In the genomic region with DNA sequence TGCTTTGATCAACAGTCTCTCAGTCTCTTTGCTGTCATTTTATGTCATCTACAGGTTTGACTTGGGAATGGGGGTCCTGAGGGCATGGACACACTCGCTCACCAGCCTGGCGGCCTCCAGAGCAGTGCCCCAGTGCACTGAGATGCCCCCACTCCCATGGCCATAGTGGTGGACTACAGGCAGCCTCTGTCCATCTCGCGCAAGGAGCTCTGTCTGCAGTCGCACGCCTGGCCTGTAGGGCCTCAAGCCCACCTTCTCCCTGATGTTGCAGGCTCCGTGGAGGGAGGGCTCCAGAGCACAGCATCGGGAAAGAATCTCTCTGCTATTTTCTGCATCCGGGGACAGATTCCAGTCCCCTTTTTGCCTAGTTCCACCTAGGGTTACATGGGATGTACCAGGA, we compare ENCODE assay signal across 26 cellular contexts. TPM values are rescaled to one million over a fixed set of nuclear protein-coding genes. Genes with fewer than 3 reads are reported as not detected.
DNase-seq lines count a peak whose midpoint lies in the region; ATAC-seq, FAIRE-seq and TF ChIP-seq lines count a peak whose summit lies in the region.
"Had no signal": no experiment of that assay in that cellular context is flagged by ENCODE, and none has a peak within 500 bp of the region (broad histone marks: within the 10 kb centered on the region; RNA-seq: fewer than 3 reads in every experiment).

No MANE protein-coding gene starts in this region.

- H3K36me3 ChIP-seq in brain microvascular endothelial cell (replicated peaks) (no peaks in the 10 kb centered on the region), mesendoderm (ENCODE audit: control insufficient read depth, insufficient read depth, low read length) (no peaks in the 10 kb centered on the region), hepatocyte (replicated peaks; ENCODE audit: insufficient read depth, low read depth) (no peaks in the 10 kb centered on the region)
- H3K36me3 ChIP-seq: SJSA1 had no signal

- CTCF ChIA-PET in A549 (lab: Yijun Ruan, JAX): interaction anchor here (1.5 to 6.5 kb wide), 5 partner anchors 10 to 688 kb away, joined by 5 to 33 read pairs (median 22); partner anchors contain the start of genes CDC40 and WASF1
- CTCF ChIA-PET in HEK293T (lab: Yijun Ruan, JAX): interaction anchor here (0.6 to 2.3 kb wide), 2 partner anchors 353 to 685 kb away, joined by 3 to 13 read pairs; no protein-coding TSS in a partner anchor

- H3K4me2 ChIP-seq in A549 (no peak overlapping the region), mesendoderm (ENCODE audit: low read length) (no peak overlapping the region), hepatocyte (no peak overlapping the region)

- H4K20me1 ChIP-seq in hepatocyte (ENCODE audit: insufficient read depth, poor library complexity, severe bottlenecking): no peaks in the 10 kb centered on the region

- H3K4me1 ChIP-seq in A549 (no peaks in the 10 kb centered on the region), mesendoderm (ENCODE audit: control insufficient read depth, low read depth, low read length) (no peaks in the 10 kb centered on the region), hepatocyte (ENCODE audit: insufficient read depth) (peaks cover 6% of the 10 kb centered on the region)

- no peak overlapping the region for H3K56ac ChIP-seq in mesendoderm (ENCODE audit: low read length)

- H3K23ac ChIP-seq in mesendoderm (ENCODE audit: low read length): no peak overlapping the region

- in situ Hi-C loops in brain microvascular endothelial cell (cut with HindIII; ENCODE audit: low pct_ligation_motif_present, low sequenced_read_pairs): no loop called here

- H3K27me3 ChIP-seq in brain microvascular endothelial cell (replicated peaks) (no peaks in the 10 kb centered on the region), mesendoderm (ENCODE audit: insufficient read depth, low read length, poor library complexity) (no peaks in the 10 kb centered on the region), hepatocyte (no peaks in the 10 kb centered on the region)
- H3K27me3 ChIP-seq: SJSA1 had no signal

- no peaks in the 10 kb centered on the region for H3K9me2 ChIP-seq in hepatocyte (replicated peaks; ENCODE audit: insufficient read depth)

- no peak for FAIRE-seq in A549 (lab: Jason Lieb, UNC)
- FAIRE-seq: GM18507 had no signal

- H2BK15ac ChIP-seq in mesendoderm (replicated peaks; ENCODE audit: low read depth): no peak overlapping the region

- no peak for TF ChIP-seq POLR2A in A549 (IDR thresholded peaks at IDR 0.05; ENCODE audit: low read length)

- ATAC-seq in A549 (peak; percentile 48 to 50; a peak in 3 of 6 replicates), GM19395 (IDR thresholded peaks at IDR 0.05; ENCODE audit: unreplicated experiment) (no peak)
- ATAC-seq: Right ventricle myocardium inferior had no signal

- H3K18ac ChIP-seq in mesendoderm (ENCODE audit: low read length): no peak overlapping the region

- WGBS in A549 (ENCODE audit: missing lambda C conversion rate): 39% methylated on average over 4 of the region's 9 CpGs
- WGBS in mesendoderm (ENCODE audit: extremely low coverage, insufficient coverage, low lambda C conversion rate): no CpG with 5 or more reads among the region's 9 CpGs
- 78% methylated on average over 9 of the region's 9 CpGs for WGBS in hepatocyte (ENCODE audit: low lambda C conversion rate, missing lambda C conversion rate)

- H3K27ac ChIP-seq in A549 (no peak overlapping the region), brain microvascular endothelial cell (no peak overlapping the region), mesendoderm (ENCODE audit: low read depth, low read length) (no peak overlapping the region), hepatocyte (no peak overlapping the region)
- H3K27ac ChIP-seq: 22Rv1, C4-2B, SJSA1 had no signal

- no peak overlapping the region for H2AFZ ChIP-seq in hepatocyte

- H4K8ac ChIP-seq in mesendoderm (ENCODE audit: low read depth, low read length): no peak overlapping the region

- TF ChIP-seq RAD21 in A549 (conservative IDR thresholded peaks at IDR 0.05 in 1 of 2, IDR thresholded peaks at IDR 0.05 in 1 of 2): no peak

- H2AK5ac ChIP-seq in mesendoderm (ENCODE audit: low read length): no peak overlapping the region

- H2BK5ac ChIP-seq in mesendoderm (ENCODE audit: low read length): no peak overlapping the region

- TF ChIP-seq CTCF in A549 (IDR thresholded peaks at IDR 0.05) (no peak), brain microvascular endothelial cell (IDR thresholded peaks at IDR 0.05; ENCODE audit: low read depth, low read length, missing control alignments) (peak; percentile 15), hepatocyte (IDR thresholded peaks at IDR 0.05; ENCODE audit: poor library complexity) (no peak)

- H3K79me1 ChIP-seq in mesendoderm (ENCODE audit: low read length): no peaks in the 10 kb centered on the region

- TF ChIP-seq EP300 in A549 (IDR thresholded peaks at IDR 0.05): no peak

- H3K4ac ChIP-seq in mesendoderm (ENCODE audit: low read depth, low read length): no peak overlapping the region

- H3K4me3 ChIP-seq in A549: no peak overlapping the region
- no peak overlapping the region for H3K4me3 ChIP-seq in brain microvascular endothelial cell (ENCODE audit: low read depth, low read length)
- no peak overlapping the region for H3K4me3 ChIP-seq in mesendoderm (ENCODE audit: low read length)
- H3K4me3 ChIP-seq in hepatocyte: no peak overlapping the region
- H3K4me3 ChIP-seq: SJSA1 had no signal

- H3K79me2 ChIP-seq in mesendoderm (ENCODE audit: control insufficient read depth, insufficient read depth, low read length) (no peaks in the 10 kb centered on the region), hepatocyte (no peaks in the 10 kb centered on the region)

- no peak overlapping the region for H4K5ac ChIP-seq in mesendoderm (ENCODE audit: low read length)

- no peak overlapping the region for H2BK120ac ChIP-seq in mesendoderm (ENCODE audit: low read depth, low read length)

- H3K9me3 ChIP-seq in A549 (no peaks in the 10 kb centered on the region), hepatocyte (ENCODE audit: low read depth) (no peaks in the 10 kb centered on the region)
- H3K9me3 ChIP-seq: SJSA1 had no signal

- POLR2A ChIA-PET in A549 (lab: Yijun Ruan, JAX): no interaction called here
- POLR2A ChIA-PET in HEK293T (lab: Yijun Ruan, JAX): no interaction called here

- H3K9ac ChIP-seq in mesendoderm (ENCODE audit: low read length): no peak overlapping the region

- DNase-seq in A549 (ENCODE audit: low read depth in 1 of 2, low spot score in 1 of 2) (no peak), HEK293T (ENCODE audit: extremely low spot score) (peak; percentile 33), brain microvascular endothelial cell (no peak), mesendoderm (peak; percentile 31), ecto neural progenitor cell (ENCODE audit: low spot score) (no peak), hepatocyte (ENCODE audit: low spot score) (no peak)
- no peak for DNase-seq in activated CD4-positive, alpha-beta T cell treated with anti-CD3 and anti-CD28 coated beads, Interleukin-2, amount 50 U/mL, for 48 hours
- DNase-seq: AML-193; CD8-positive, alpha-beta memory T cell; GDM1; GOT3; KBM-7; MM.1S; NCI-H1048; NCI-H1417 treated with DMSO at 0.1 percent for 48 hours; NCI-H187; NCI-H446; NCI-H526 had no signal

TF ChIP-seq in A549, 52 proteins besides CTCF, POLR2A, EP300 and RAD21 (continues in another document):
- no peak for TF ChIP-seq ATOH8 (CRISPR knock-in tag; IDR thresholded peaks at IDR 0.05; ENCODE audit: low read depth)

TF ChIP-seq in HEK293T, 16 proteins besides CTCF, POLR2A, EP300 and RAD21:
- TF ChIP-seq LEF1 (IDR thresholded peaks at IDR 0.05; ENCODE audit: borderline replicate concordance): no peak
- TF ChIP-seq SP1 (IDR thresholded peaks at IDR 0.05): no peak
- TF ChIP-seq, protein P1, sequence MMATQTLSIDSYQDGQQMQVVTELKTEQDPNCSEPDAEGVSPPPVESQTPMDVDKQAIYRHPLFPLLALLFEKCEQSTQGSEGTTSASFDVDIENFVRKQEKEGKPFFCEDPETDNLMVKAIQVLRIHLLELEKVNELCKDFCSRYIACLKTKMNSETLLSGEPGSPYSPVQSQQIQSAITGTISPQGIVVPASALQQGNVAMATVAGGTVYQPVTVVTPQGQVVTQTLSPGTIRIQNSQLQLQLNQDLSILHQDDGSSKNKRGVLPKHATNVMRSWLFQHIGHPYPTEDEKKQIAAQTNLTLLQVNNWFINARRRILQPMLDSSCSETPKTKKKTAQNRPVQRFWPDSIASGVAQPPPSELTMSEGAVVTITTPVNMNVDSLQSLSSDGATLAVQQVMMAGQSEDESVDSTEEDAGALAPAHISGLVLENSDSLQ (IDR thresholded peaks at IDR 0.05): no peak
- no peak for TF ChIP-seq FOXM1 (IDR thresholded peaks at IDR 0.05; ENCODE audit: borderline replicate concordance)

RNA-seq across cellular contexts. Expression of gene DDO, which starts 22.6 kb away (rescaled TPM):
- polyA plus RNA-seq in A549 (2011; rRNA removed) (0.04 and 0.11 TPM in 2 replicates), A549 (2017; fragmentation: RNase III; extraction: RNeasy Plus Mini Kit Qiagen cat#74134 plus additional on column Dnase treatment) (0.05 to 0.08 TPM in 2 of 3 replicates, not detected in the other), hepatocyte (0.39 TPM in 1 of 2 replicates, not detected in the other)
- 0.01 TPM in 1 of 2 replicates, not detected in the other for polyA plus RNA-seq in A549 (2012; cell fraction: cytosol; rRNA removed)
- polyA plus RNA-seq in A549 (2012; cell fraction: nucleus; rRNA removed): not detected in 2 replicates
- polyA minus RNA-seq in A549 (2011; rRNA and poly(A)+ RNA removed): 0.08 TPM in 1 of 2 replicates, not detected in the other
- polyA plus RNA-seq in mesendoderm (2013, experiment 1 of 2): not detected
- polyA plus RNA-seq in mesendoderm (2013, experiment 2 of 2): not detected
- total RNA-seq in hepatocyte: 0.08 and 0.20 TPM in 2 replicates
- total RNA-seq: CD8-positive, alpha-beta memory T cell had no signal
- polyA plus RNA-seq: CD8-positive, alpha-beta memory T cell had no signal

RNA-seq across cellular contexts. Expression of gene METTL24, which starts 34.6 kb away (rescaled TPM):
- polyA plus RNA-seq in A549 (2011; rRNA removed): not detected in 2 replicates
- polyA plus RNA-seq in A549 (2012; cell fraction: cytosol; rRNA removed): not detected in 2 replicates
- not detected in 2 replicates for polyA plus RNA-seq in A549 (2012; cell fraction: nucleus; rRNA removed)
- polyA plus RNA-seq in A549 (2017; fragmentation: RNase III; extraction: RNeasy Plus Mini Kit Qiagen cat#74134 plus additional on column Dnase treatment): not detected in 3 replicates
- polyA minus RNA-seq in A549 (2011; rRNA and poly(A)+ RNA removed): not detected in 2 replicates
- 0.11 TPM for polyA plus RNA-seq in mesendoderm (2013, experiment 1 of 2)
- polyA plus RNA-seq in mesendoderm (2013, experiment 2 of 2): 0.04 TPM
- total RNA-seq in hepatocyte: 3.2 and 5.7 TPM in 2 replicates
- polyA plus RNA-seq in hepatocyte: 2.2 and 3.7 TPM in 2 replicates
- total RNA-seq: Daoy had no signal
- polyA plus RNA-seq: AG04450 had no signal

Comparison
In these comparisons a context has a peak if more than half of its experiments do, and no peak if none do; other contexts are left out.
1. DNase-seq: peak in HEK293T (single experiment) and mesendoderm (single experiment); none in A549 (0 of 2), brain microvascular endothelial cell (single experiment), ecto neural progenitor cell (single experiment), activated CD4-positive, alpha-beta T cell treated with anti-CD3 and anti-CD28 coated beads, Interleukin-2, amount 50 U/mL, for 48 hours (0 of 2) and hepatocyte (single experiment).